In genomic region chr10:1716839-1717238, GRCh38 we compare ENCODE assay signal across 24 cellular contexts. TPM values are rescaled to one million over a fixed set of nuclear protein-coding genes. Genes with fewer than 3 reads are reported as not detected.
DNase-seq lines count a peak whose midpoint lies in the region; ATAC-seq, FAIRE-seq and TF ChIP-seq lines count a peak whose summit lies in the region.
"Had no signal": no experiment of that assay in that cellular context is flagged by ENCODE, and none has a peak within 500 bp of the region (broad histone marks: within the 10 kb centered on the region; RNA-seq: fewer than 3 reads in every experiment).

No MANE protein-coding gene starts in this region.

- no peak overlapping the region for H3K23ac ChIP-seq in H1 (ENCODE audit: insufficient read length)

- CTCF ChIA-PET in A549 (lab: Yijun Ruan, JAX) (interaction anchor here (1.0 kb wide), 1 partner anchor 35 kb away, joined by 4 read pairs; no protein-coding TSS in a partner anchor), WTC11 (lab: Charles Lee) (interaction anchor here (0.6 to 1.9 kb wide), 4 partner anchors 21 to 298 kb away, joined by 3 to 22 read pairs (median 3); partner anchors contain the start of gene ADARB2), H1 (lab: Charles Lee; ENCODE audit: partially characterized antibody) (interaction anchor here (0.6 to 2.3 kb wide), 7 partner anchors 12 to 219 kb away, joined by 3 to 14 read pairs (median 5); partner anchors contain the start of gene ADARB2)

- H3K4me1 ChIP-seq in A549 (peaks cover 5% of the 10 kb centered on the region; the same call in 1 of the 3 replicates), H1 (replicated peaks in 1 of 4; ENCODE audit: control insufficient read depth in 3 of 4, insufficient read depth in 4 of 4, low read length in 3 of 4) (peaks cover 0 to 16% (median 6%) of the 10 kb centered on the region in 4 experiments; a peak in 6 of 7 replicates)
- H3K4me1 ChIP-seq: BE2C; BLaER1 treated with 17β-estradiol and CSF1 and Interleukin-3, amounts not matched to agents 10 nM and 100 nM had no signal

- TF ChIP-seq CTCF in A549 (IDR thresholded peaks at IDR 0.05) (no peak), WTC11 (IDR thresholded peaks at IDR 0.05) (no peak), H1 (IDR thresholded peaks at IDR 0.05; ENCODE audit: control extremely low read depth in 1 of 3, insufficient read depth in 1 of 3, low read depth in 1 of 3, low read length in 3 of 3) (no peak)

- no peak overlapping the region for H2BK120ac ChIP-seq in H1 (replicated peaks; ENCODE audit: low read depth, low read length)

- H3K4me3 Mint-ChIP-seq in WTC11: no peak overlapping the region
- H3K4me3 Mint-ChIP-seq: CD14-positive monocyte; CD4-positive, alpha-beta T cell; CD8-positive, alpha-beta memory T cell had no signal

- H2BK12ac ChIP-seq in H1 (ENCODE audit: low read depth, low read length): no peak overlapping the region

- H3K27ac ChIP-seq in A549: no peak overlapping the region
- no peak overlapping the region for H3K27ac ChIP-seq in H1 (ENCODE audit: low read depth, low read length)
- H3K27ac ChIP-seq: 22Rv1; BLaER1 treated with 17β-estradiol and CSF1 and Interleukin-3, amounts not matched to agents 10 nM and 100 nM had no signal

- H3K18ac ChIP-seq in H1 (ENCODE audit: extremely low read depth, low read length): no peak overlapping the region

- TF ChIP-seq EP300 in A549 (IDR thresholded peaks at IDR 0.05): no peak
- no peak for TF ChIP-seq EP300 in H1 (IDR thresholded peaks at IDR 0.05; ENCODE audit: borderline replicate concordance in 1 of 2, low read depth in 2 of 2, low read length in 2 of 2)

- no peak overlapping the region for H3K4me3 ChIP-seq in A549
- no peak overlapping the region; a peak in 1 of 8 replicates for H3K4me3 ChIP-seq in H1 (ENCODE audit: extremely low read depth in 1 of 4, insufficient read depth in 2 of 4, low read depth in 3 of 4, low read length in 4 of 4)
- H3K4me3 ChIP-seq: BLaER1 treated with 17β-estradiol and CSF1 and Interleukin-3, amounts not matched to agents 10 nM and 100 nM had no signal

- H4K8ac ChIP-seq in H1 (ENCODE audit: extremely low read depth, insufficient read depth, low read length): no peak overlapping the region

- H2BK15ac ChIP-seq in H1 (ENCODE audit: low read length): no peak overlapping the region

- no peak overlapping the region for H4K5ac ChIP-seq in H1 (ENCODE audit: insufficient read length, low read depth, low read length)

- no peak overlapping the region for H3K56ac ChIP-seq in H1 (replicated peaks; ENCODE audit: insufficient read length, low read depth, low read length)

- TF ChIP-seq POLR2A in A549 (IDR thresholded peaks at IDR 0.05; ENCODE audit: low read length) (no peak), H1 (IDR thresholded peaks at IDR 0.05; ENCODE audit: control extremely low read depth in 1 of 2, low read depth in 2 of 2, low read length in 2 of 2) (no peak)

- H2BK20ac ChIP-seq in H1 (ENCODE audit: low read length): no peak overlapping the region

- H3K36me3 ChIP-seq in H1 (ENCODE audit: control insufficient read depth in 2 of 4, insufficient read depth in 4 of 4, low read length in 3 of 4): no peaks in the 10 kb centered on the region
- H3K36me3 ChIP-seq: BE2C; BLaER1 treated with 17β-estradiol and CSF1 and Interleukin-3, amounts not matched to agents 10 nM and 100 nM had no signal

- H2BK5ac ChIP-seq in H1 (ENCODE audit: low read depth, low read length): no peak overlapping the region

- H2AFZ ChIP-seq in H1 (ENCODE audit: low read length): no peak overlapping the region

- no peaks in the 10 kb centered on the region for H3K79me1 ChIP-seq in H1 (ENCODE audit: low read depth, low read length)

- peaks cover 9% of the 10 kb centered on the region for H3K9me3 Mint-ChIP-seq in WTC11
- H3K9me3 Mint-ChIP-seq: CD4-positive, alpha-beta T cell; CD8-positive, alpha-beta memory T cell had no signal

- DNase-seq in NCI-H2227 (lab: John Stamatoyannopoulos, UW; ENCODE audit: unreplicated experiment) (peak; percentile 7), NCI-H2227 treated with DMSO at 0.1 percent for 48 hours (lab: John Stamatoyannopoulos, UW) (no peak), A549 (ENCODE audit: low read depth in 1 of 2, low spot score in 1 of 2) (no peak), WTC11 (ENCODE audit: low spot score) (no peak), H1 (ENCODE audit: low read depth in 1 of 2, low spot score in 2 of 2) (no peak), NCI-H1048 (lab: John Stamatoyannopoulos, UW) (no peak)
- DNase-seq: ACHN; AML-193; BE2C; CD4-positive, alpha-beta T cell; CD8-positive, alpha-beta memory T cell; DMS 273 treated with DMSO at 0.1 percent for 48 hours; DMS79; EL; GDM1; GOT3; HCEC 1CT had no signal

- peaks cover 21% of the 10 kb centered on the region for H3K4me1 Mint-ChIP-seq in WTC11
- H3K4me1 Mint-ChIP-seq: CD14-positive monocyte; CD8-positive, alpha-beta memory T cell had no signal

- 54% methylated on average over 4 of the region's 4 CpGs for WGBS in A549 (ENCODE audit: missing lambda C conversion rate)
- WGBS in H1 (ENCODE audit: extremely low coverage in 1 of 2, insufficient coverage in 1 of 2, insufficient read length in 1 of 2, insufficient replicate concordance in 2 of 2, low coverage in 1 of 2, low lambda C conversion rate in 2 of 2, missing lambda C conversion rate in 1 of 2), 2 experiments: 47% methylated on average over 4 of the region's 4 CpGs; no CpG with 5 or more reads in 1 of the 2 experiments

- no peaks in the 10 kb centered on the region for H3K79me2 ChIP-seq in H1 (ENCODE audit: control insufficient read depth in 1 of 2, insufficient read depth in 2 of 2, low read length in 2 of 2)

- no peaks in the 10 kb centered on the region for H4K20me1 ChIP-seq in H1 (replicated peaks in 1 of 2; ENCODE audit: control insufficient read depth in 1 of 2, insufficient read depth in 2 of 2, low read length in 2 of 2)

- no peak overlapping the region for H3K27ac Mint-ChIP-seq in WTC11
- H3K27ac Mint-ChIP-seq: CD14-positive monocyte; CD4-positive, alpha-beta T cell; CD8-positive, alpha-beta memory T cell had no signal

- H3K9me3 ChIP-seq in A549 (no peaks in the 10 kb centered on the region), H1 (ENCODE audit: insufficient read depth in 2 of 2, low read depth in 1 of 2, low read length in 1 of 2) (no peaks in the 10 kb centered on the region)
- H3K9me3 ChIP-seq: BE2C had no signal

- no peaks in the 10 kb centered on the region for H3K27me3 ChIP-seq in H1 (replicated peaks in 1 of 4; ENCODE audit: control insufficient read depth in 3 of 4, extremely low read depth in 1 of 4, insufficient read depth in 3 of 4, low read length in 3 of 4)
- H3K27me3 ChIP-seq: BE2C had no signal

- no peaks in the 10 kb centered on the region for H3K23me2 ChIP-seq in H1 (ENCODE audit: low read depth, low read length)

- no peaks in the 10 kb centered on the region for H3K36me3 Mint-ChIP-seq in WTC11
- H3K36me3 Mint-ChIP-seq: CD14-positive monocyte had no signal

- no peak overlapping the region for H2AK5ac ChIP-seq in H1 (ENCODE audit: low read depth, low read length)

- H3K9ac ChIP-seq in H1 (replicated peaks in 1 of 4; ENCODE audit: extremely low read depth in 1 of 4, low read depth in 3 of 4, low read length in 3 of 4): no peak overlapping the region
- H3K9ac ChIP-seq: BLaER1 treated with 17β-estradiol and CSF1 and Interleukin-3, amounts not matched to agents 10 nM and 100 nM had no signal

- peaks cover 2% of the 10 kb centered on the region for H3K27me3 Mint-ChIP-seq in WTC11 (ENCODE audit: low read depth)

- no peak overlapping the region for H4K91ac ChIP-seq in H1 (replicated peaks; ENCODE audit: insufficient read length, low read length)

- H3K4me2 ChIP-seq in A549 (no peak overlapping the region), H1 (ENCODE audit: insufficient read depth in 1 of 2, low read depth in 2 of 2, low read length in 2 of 2) (no peak overlapping the region; a peak in 1 of 4 replicates)
- H3K4me2 ChIP-seq: BLaER1 treated with 17β-estradiol and CSF1 and Interleukin-3, amounts not matched to agents 10 nM and 100 nM had no signal

- H3K4ac ChIP-seq in H1 (replicated peaks; ENCODE audit: insufficient read length, low read depth, low read length): no peak overlapping the region

- ATAC-seq in A549 (no peak), WTC11 (0 out of 2 replicates have a peak, but pooled peaks have one; percentile 8), HG03280 (IDR thresholded peaks at IDR 0.05; ENCODE audit: unreplicated experiment) (no peak)

- no peak for FAIRE-seq in A549 (lab: Jason Lieb, UNC)
- peak; percentile 39 for FAIRE-seq in H1 (lab: Jason Lieb, UNC)
- FAIRE-seq: A204.1, D721Med, GM18507 had no signal

- H3K14ac ChIP-seq in H1 (ENCODE audit: insufficient read length): no peak overlapping the region

- TF ChIP-seq RAD21 in A549 (conservative IDR thresholded peaks at IDR 0.05 in 1 of 2, IDR thresholded peaks at IDR 0.05 in 1 of 2): no peak
- no peak for TF ChIP-seq RAD21 in H1 (IDR thresholded peaks at IDR 0.05 in 1 of 2, conservative IDR thresholded peaks at IDR 0.05 in 1 of 2; ENCODE audit: low read depth in 2 of 2, low read length in 2 of 2)

- POLR2A ChIA-PET in A549 (lab: Yijun Ruan, JAX): no interaction called here
- POLR2A ChIA-PET in WTC11 (lab: Charles Lee): interaction anchor here (0.6 kb wide), 1 partner anchor 13 kb away, joined by 4 read pairs; no protein-coding TSS in a partner anchor
- POLR2A ChIA-PET in H1 (lab: Charles Lee; ENCODE audit: partially characterized antibody): no interaction called here

TF ChIP-seq in WTC11, 78 proteins besides CTCF, POLR2A, EP300 and RAD21 (continues in another document):
- TF ChIP-seq PRRX2 (CRISPR knock-in tag; IDR thresholded peaks at IDR 0.05): no peak

TF ChIP-seq in H1, 55 proteins besides CTCF, POLR2A, EP300 and RAD21 (continues in another document):
- no peak for TF ChIP-seq TAF1 (IDR thresholded peaks at IDR 0.05; ENCODE audit: low read depth, low read length)

RNA-seq across cellular contexts. Expression of gene ADARB2, which starts 20.5 kb away (rescaled TPM):
- polyA plus RNA-seq in A549 (2011; rRNA removed): not detected in 2 replicates
- polyA plus RNA-seq in A549 (2012; cell fraction: cytosol; rRNA removed): not detected in 2 replicates
- polyA plus RNA-seq in A549 (2012; cell fraction: nucleus; rRNA removed): not detected in 2 replicates
- not detected in 3 replicates for polyA plus RNA-seq in A549 (2017; fragmentation: RNase III; extraction: RNeasy Plus Mini Kit Qiagen cat#74134 plus additional on column Dnase treatment)
- polyA minus RNA-seq in A549 (2011; rRNA and poly(A)+ RNA removed): not detected in 2 replicates
- 3.3 to 4.9 TPM (median 3.7 TPM) in 3 replicates for total RNA-seq in WTC11 (2021)
- total RNA-seq in H1 (2021; fragmentation: NEBNext Ultra II Directional; extraction: Animal tissue kit (Norgen Biotek cat#: 25700)): 2.7 and 2.8 TPM in 2 replicates
- 2.2 and 3.9 TPM in 2 replicates for polyA plus RNA-seq in H1 (2011; rRNA removed)
- polyA plus RNA-seq in H1 (2011; cell fraction: cytosol; rRNA removed): 3.0 TPM
- 7.6 TPM for polyA plus RNA-seq in H1 (2011; cell fraction: nucleus; rRNA removed)
- 1.7 to 2.8 TPM (median 2.0 TPM) in 4 replicates for polyA plus RNA-seq in H1 (2012, experiment 1 of 2)
- 0.47 TPM for polyA plus RNA-seq in H1 (2012, experiment 2 of 2)
- 0.81 TPM for polyA plus RNA-seq in H1 (2013, experiment 1 of 2)
- polyA plus RNA-seq in H1 (2013, experiment 2 of 2): 0.81 TPM
- 1.8 and 2.1 TPM in 2 replicates for polyA minus RNA-seq in H1 (2011; rRNA and poly(A)+ RNA removed)
- 1.4 TPM for polyA minus RNA-seq in H1 (2011; cell fraction: cytosol; rRNA and poly(A)+ RNA removed)
- 6.6 TPM for polyA minus RNA-seq in H1 (2011; cell fraction: nucleus; rRNA and poly(A)+ RNA removed)
- total RNA-seq: CD8-positive, alpha-beta memory T cell had no signal
- polyA plus RNA-seq: CD14-positive monocyte; CD8-positive, alpha-beta memory T cell had no signal
